In genomic region chr3:185856652-185857051, GRCh38 we compare ENCODE assay signal across 31 cellular contexts. TPM values are rescaled to one million over a fixed set of nuclear protein-coding genes. Genes with fewer than 3 reads are reported as not detected.
"Had no signal": no experiment of that assay in that cellular context is flagged by ENCODE, and none has a peak within 500 bp of the region (broad histone marks: within the 10 kb centered on the region; RNA-seq: fewer than 3 reads in every experiment).

No MANE protein-coding gene starts in this region.

- H3K27me3 Mint-ChIP-seq: natural killer cell treated with Interleukin-12 subunit alpha and Interleukin-12 subunit beta and Interleukin-15 and Interleukin-18, amount 100 ng/mL, for 72 hours; type B pancreatic cell had no signal

- H3K4me1 Mint-ChIP-seq: naive thymus-derived CD4-positive, alpha-beta T cell; nephron progenitor cell; neural crest cell; stimulated activated memory B cell treated with anti-CD40 and anti-IgM and Interleukin-4, amounts not matched to agents 10 μg/mL and 1 μg/mL and 100 μg/mL, for 72 hours; stimulated activated naive CD8-positive, alpha-beta T cell treated with anti-CD3 and anti-CD28 coated beads, Interleukin-15, amount 100 ng/mL, for 72 hours had no signal

- DNase-seq: naive thymus-derived CD4-positive, alpha-beta T cell; nephron progenitor cell; nucleus accumbens; pancreas; retina; spleen; stimulated activated CD4-positive, alpha-beta T cell treated with anti-CD3 and anti-CD28 coated beads, Interleukin-12 subunit alpha, Interleukin-12 subunit beta, amount 100 ng/mL, for 4 hours; stimulated activated CD4-positive, alpha-beta T cell treated with anti-CD3 and anti-CD28 coated beads, Interleukin-1b, Interleukin-23, amount 100 ng/mL, for 48 hours; stimulated activated CD4-positive, alpha-beta T cell treated with anti-CD3 and anti-CD28 coated beads, Interleukin-4, amount 100 ng/mL, for 1 hour; stimulated activated CD4-positive, alpha-beta T cell treated with anti-CD3 and anti-CD28 coated beads, Interleukin-4, amount 100 ng/mL, for 4 hours; stimulated activated CD8-positive, alpha-beta memory T cell treated with anti-CD3 and anti-CD28 coated beads, Interleukin-4, amount 100 ng/mL, for 48 hours; stimulated activated naive CD4-positive, alpha-beta T cell; stimulated activated naive CD8-positive, alpha-beta T cell treated with anti-CD3 and anti-CD28 coated beads, Interleukin-15, amount 100 ng/mL, for 72 hours; stimulated activated naive CD8-positive, alpha-beta T cell treated with anti-CD3 and anti-CD28 coated beads, Interleukin-15, Interleukin-2, amounts not matched to agents 100 U/mL and 50 U/mL, for 24 hours; substantia nigra; testis; tibial artery; transverse colon; upper lobe of right lung; uterus had no signal

- H3K9me3 ChIP-seq: neutrophil, pancreas, prostate gland, suprapubic skin, testis, upper lobe of right lung, uterus had no signal

- H3K36me3 Mint-ChIP-seq: type B pancreatic cell had no signal

- H3K4me3 ChIP-seq: pancreas, prostate gland, right atrium auricular region, skin epidermis, smooth muscle cell, spleen, suprapubic skin, testis, tibial artery, transverse colon, upper lobe of right lung, uterus had no signal

- H3K4me1 ChIP-seq: pancreas, prostate gland, right atrium auricular region, spleen, suprapubic skin, testis, tibial artery, transverse colon, upper lobe of right lung, uterus had no signal

- H3K4me3 Mint-ChIP-seq: naive thymus-derived CD4-positive, alpha-beta T cell; natural killer cell treated with Interleukin-12 subunit alpha and Interleukin-12 subunit beta and Interleukin-15 and Interleukin-18, amount 100 ng/mL, for 72 hours; nephron progenitor cell; neural crest cell; stimulated activated memory B cell treated with anti-CD40 and anti-IgM and Interleukin-4, amounts not matched to agents 10 μg/mL and 1 μg/mL and 100 μg/mL, for 72 hours; stimulated activated naive CD8-positive, alpha-beta T cell treated with anti-CD3 and anti-CD28 coated beads, Interleukin-15, amount 100 ng/mL, for 72 hours; type B pancreatic cell had no signal

- H3K9me3 Mint-ChIP-seq: type B pancreatic cell had no signal

- H3K4me2 ChIP-seq: smooth muscle cell had no signal

- H3K27ac ChIP-seq: neutrophil, pancreas, prostate gland, right atrium auricular region, skin epidermis, spleen, suprapubic skin, testis, tibial artery, transverse colon, upper lobe of right lung, uterus had no signal

- H3K27me3 ChIP-seq: neutrophil, right atrium auricular region, suprapubic skin, testis, tibial artery, transverse colon, upper lobe of right lung, uterus had no signal

- ATAC-seq: naive thymus-derived CD4-positive, alpha-beta T cell; natural killer cell treated with Interleukin-12 subunit alpha and Interleukin-12 subunit beta and Interleukin-15 and Interleukin-18, amount 100 ng/mL, for 72 hours; pancreas; sciatic nerve; stimulated activated memory B cell treated with anti-CD40 and anti-IgM and Interleukin-4, amounts not matched to agents 10 μg/mL and 1 μg/mL and 100 μg/mL, for 72 hours; stimulated activated naive CD8-positive, alpha-beta T cell treated with anti-CD3 and anti-CD28 coated beads, Interleukin-15, amount 100 ng/mL, for 72 hours; stimulated activated naive CD8-positive, alpha-beta T cell treated with anti-CD3 and anti-CD28 coated beads, Interleukin-15, Interleukin-2, amounts not matched to agents 100 U/mL and 50 U/mL, for 24 hours; upper lobe of right lung had no signal

- H3K36me3 ChIP-seq: neutrophil, pancreas, prostate gland, right atrium auricular region, spleen, suprapubic skin, tibial artery, transverse colon, upper lobe of right lung, uterus had no signal

- FAIRE-seq: pancreas had no signal

- H3K27ac Mint-ChIP-seq: naive thymus-derived CD4-positive, alpha-beta T cell; natural killer cell treated with Interleukin-12 subunit alpha and Interleukin-12 subunit beta and Interleukin-15 and Interleukin-18, amount 100 ng/mL, for 72 hours; nephron progenitor cell; stimulated activated memory B cell treated with anti-CD40 and anti-IgM and Interleukin-4, amounts not matched to agents 10 μg/mL and 1 μg/mL and 100 μg/mL, for 72 hours; stimulated activated naive CD8-positive, alpha-beta T cell treated with anti-CD3 and anti-CD28 coated beads, Interleukin-15, amount 100 ng/mL, for 72 hours; type B pancreatic cell had no signal

RNA-seq across cellular contexts. Expression of gene IGF2BP2, which starts 31.8 kb away (rescaled TPM):
- polyA plus RNA-seq: naive thymus-derived CD4-positive, alpha-beta T cell had no signal
